ENCODE assay signal across 22 cellular contexts in genomic region chr11:76175731-76176303, GRCh38. TPM values are rescaled to one million over a fixed set of nuclear protein-coding genes. Genes with fewer than 3 reads are reported as not detected.
A peak's percentile ranks its signal among the peaks of the same experiment; 100 is the strongest.
DNase-seq lines count a peak whose midpoint lies in the region; ATAC-seq, FAIRE-seq and TF ChIP-seq lines count a peak whose summit lies in the region.
"Had no signal": no experiment of that assay in that cellular context is flagged by ENCODE, and none has a peak within 500 bp of the region (broad histone marks: within the 10 kb centered on the region; RNA-seq: fewer than 3 reads in every experiment).

No MANE protein-coding gene starts in this region.

- TF ChIP-seq POLR2A in GM12878 (IDR thresholded peaks at IDR 0.05; ENCODE audit: low read depth, low read length), result no peak

- TF ChIP-seq EP300 in GM12878 (IDR thresholded peaks at IDR 0.05; ENCODE audit: borderline replicate concordance in 1 of 2, control insufficient read depth in 1 of 2, low read depth in 2 of 2, low read length in 2 of 2), result no peak

- in situ Hi-C loops in GM12878 (cut with MboI) (no loop called here), ACHN (cut with HindIII; ENCODE audit: low pct_ligation_motif_present, low pct_unique_long_range_greater_than_20kb, low sequenced_read_pairs) (no loop called here)

- no peak overlapping the region for H3K27ac ChIP-seq in GM12878 (ENCODE audit: control insufficient read depth, insufficient read depth)

- no peak for TF ChIP-seq CTCF in GM12878 (IDR thresholded peaks at IDR 0.05 in 2 of 3, conservative IDR thresholded peaks at IDR 0.05 in 1 of 3; ENCODE audit: control insufficient read depth in 2 of 3, extremely low read depth in 1 of 3, insufficient read depth in 1 of 3, low read depth in 3 of 3, low read length in 3 of 3)

- H3K9ac ChIP-seq in GM12878 (ENCODE audit: control insufficient read depth, insufficient read depth, low read length), result no peak overlapping the region

- H3K27me3 ChIP-seq in H7 (ENCODE audit: control insufficient read depth, insufficient read depth, low read length), result no peaks in the 10 kb centered on the region
- no peaks in the 10 kb centered on the region for H3K27me3 ChIP-seq in GM12878 (replicated peaks in 1 of 2; ENCODE audit: control insufficient read depth in 2 of 2, insufficient read depth in 2 of 2, low read length in 1 of 2)

- no peaks in the 10 kb centered on the region for H3K79me2 ChIP-seq in GM12878 (ENCODE audit: control insufficient read depth, insufficient read depth, low read length)

- ATAC-seq in GM12878, result peak; percentile 49
- no peak for ATAC-seq in stimulated activated memory B cell treated with anti-CD40 and anti-IgM and Interleukin-4, amounts not matched to agents 10 μg/mL and 1 μg/mL and 100 μg/mL, for 72 hours
- ATAC-seq in left ventricle myocardium superior, result no peak

- H3K9me3 ChIP-seq in GM12878 (replicated peaks; ENCODE audit: control insufficient read depth, insufficient read depth, low read length), result no peaks in the 10 kb centered on the region
- H3K9me3 ChIP-seq: HAP-1 had no signal

- H3K4me1 Mint-ChIP-seq in stimulated activated memory B cell treated with anti-CD40 and anti-IgM and Interleukin-4, amounts not matched to agents 10 μg/mL and 1 μg/mL and 100 μg/mL, for 72 hours, result peaks cover 14% of the 10 kb centered on the region

- peak; percentile 62 for DNase-seq in H7
- DNase-seq in GM12878 (ENCODE audit: low read depth, low spot score), result no peak
- peak; percentile 55 for DNase-seq in left kidney (ENCODE audit: low read depth, low spot score)
- DNase-seq in stimulated activated naive CD4-positive, alpha-beta T cell treated with Interleukin-2 at 50 U/mL for 16 hours (lab: John Stamatoyannopoulos, UW), result no peak
- no peak for DNase-seq in left ventricle myocardium superior
- no peak for DNase-seq in ACHN
- DNase-seq: C1 segment of cervical spinal cord; Calu3; CD8-positive, alpha-beta memory T cell; DMS153; IMR-90; MV-4-11; NCI-H1105 treated with DMSO at 0.1 percent for 48 hours; NCI-H2029 treated with DMSO at 0.1 percent for 48 hours; NCI-H226; NCI-H510A treated with DMSO at 0.1 percent for 48 hours; NCI-H748 treated with DMSO at 0.1 percent for 48 hours; SIG-M5 had no signal

- intact Hi-C loops in GM12878 (cut with micrococcal nuclease; ENCODE audit: unreplicated experiment), result no loop called here
- intact Hi-C loops in left ventricle myocardium superior (cut with micrococcal nuclease), result no loop called here

- RAD21 ChIA-PET in GM12878 (lab: Charles Lee; ENCODE audit: unreplicated experiment), result no interaction called here

- H3K27ac Mint-ChIP-seq in stimulated activated memory B cell treated with anti-CD40 and anti-IgM and Interleukin-4, amounts not matched to agents 10 μg/mL and 1 μg/mL and 100 μg/mL, for 72 hours, result no peak overlapping the region

- H3K36me3 ChIP-seq in H7 (replicated peaks; ENCODE audit: control insufficient read depth, insufficient read depth, low read length) (no peaks in the 10 kb centered on the region), GM12878 (ENCODE audit: control insufficient read depth in 2 of 2, insufficient read depth in 2 of 2, low read length in 1 of 2) (no peaks in the 10 kb centered on the region)
- H3K36me3 ChIP-seq: HAP-1 had no signal

- no peak overlapping the region for H3K4me2 ChIP-seq in GM12878 (ENCODE audit: control insufficient read depth, insufficient read depth)

- H3K4me1 ChIP-seq in GM12878 (ENCODE audit: control insufficient read depth, insufficient read depth, low read length), result peaks cover 3% of the 10 kb centered on the region; the same call in 1 of the 2 replicates
- H3K4me1 ChIP-seq: HAP-1 had no signal

- H3K27me3 Mint-ChIP-seq in stimulated activated memory B cell treated with anti-CD40 and anti-IgM and Interleukin-4, amounts not matched to agents 10 μg/mL and 1 μg/mL and 100 μg/mL, for 72 hours, result peaks cover 34% of the 10 kb centered on the region

- H3K4me3 ChIP-seq in H7 (ENCODE audit: insufficient read depth, low read depth, low read length), result no peak overlapping the region
- no peak overlapping the region for H3K4me3 ChIP-seq in GM12878
- H3K4me3 ChIP-seq: HAP-1 had no signal

- no peak for TF ChIP-seq RAD21 in GM12878 (IDR thresholded peaks at IDR 0.05; ENCODE audit: insufficient read depth, low read depth, low read length)

- peak overlapping the region; percentile 2 for H3K4me3 Mint-ChIP-seq in stimulated activated memory B cell treated with anti-CD40 and anti-IgM and Interleukin-4, amounts not matched to agents 10 μg/mL and 1 μg/mL and 100 μg/mL, for 72 hours
- H3K4me3 Mint-ChIP-seq: CD8-positive, alpha-beta memory T cell had no signal

- POLR2A ChIA-PET in GM12878 (lab: Charles Lee), result no interaction called here

- WGBS in GM12878 (ENCODE audit: insufficient coverage, insufficient replicate concordance, low lambda C conversion rate, missing lambda C conversion rate), result 45% methylated on average over 9 of the region's 9 CpGs

- SMC1A ChIA-PET in GM12878 (lab: Charles Lee; ENCODE audit: uncharacterized antibody, unreplicated experiment), result no interaction called here

- H3K36me3 Mint-ChIP-seq in stimulated activated memory B cell treated with anti-CD40 and anti-IgM and Interleukin-4, amounts not matched to agents 10 μg/mL and 1 μg/mL and 100 μg/mL, for 72 hours, result no peaks in the 10 kb centered on the region
- H3K36me3 Mint-ChIP-seq: CD8-positive, alpha-beta memory T cell had no signal

- no peak for FAIRE-seq in GM12878 (lab: Jason Lieb, UNC)
- FAIRE-seq: GM19239, HTR-8/SVneo had no signal

- peaks cover 3% of the 10 kb centered on the region for H3K9me3 Mint-ChIP-seq in stimulated activated memory B cell treated with anti-CD40 and anti-IgM and Interleukin-4, amounts not matched to agents 10 μg/mL and 1 μg/mL and 100 μg/mL, for 72 hours
- H3K9me3 Mint-ChIP-seq: CD8-positive, alpha-beta memory T cell had no signal

- H2AFZ ChIP-seq in GM12878 (ENCODE audit: control insufficient read depth, low read depth, low read length), result no peak overlapping the region

- no TSS peak for BruUV-seq in GM12878 (replicated peaks; lab: Mats Ljungman, UMichigan)

- CTCF ChIA-PET in GM12878 (lab: Yijun Ruan, JAX), result no interaction called here

- H4K20me1 ChIP-seq in GM12878 (ENCODE audit: control insufficient read depth, insufficient read depth), result no peaks in the 10 kb centered on the region

TF ChIP-seq in GM12878, 131 proteins besides CTCF, POLR2A, EP300 and RAD21 (continues in another document):
- TF ChIP-seq BRCA1 (IDR thresholded peaks at IDR 0.05; ENCODE audit: low read depth, low read length) (no peak), SKIL (IDR thresholded peaks at IDR 0.05; ENCODE audit: low read depth, poor library complexity, severe bottlenecking) (no peak), TCF12 (IDR thresholded peaks at IDR 0.05; ENCODE audit: low read depth, low read length) (no peak), CREM (IDR thresholded peaks at IDR 0.05; ENCODE audit: low read depth) (no peak), BCL11A (IDR thresholded peaks at IDR 0.05; ENCODE audit: low read depth, low read length) (no peak), ZNF384 (IDR thresholded peaks at IDR 0.05; ENCODE audit: borderline replicate concordance, low read depth, low read length) (no peak), PML (IDR thresholded peaks at IDR 0.05; ENCODE audit: low read length) (no peak), PAX5 (IDR thresholded peaks at IDR 0.05; ENCODE audit: borderline replicate concordance, low read depth, low read length) (no peak), PAX8 (IDR thresholded peaks at IDR 0.05) (no peak), MXI1 (IDR thresholded peaks at IDR 0.05; ENCODE audit: low read depth, low read length) (no peak), HDAC6 (IDR thresholded peaks at IDR 0.05; ENCODE audit: unreplicated experiment) (no peak), POU2F2 (IDR thresholded peaks at IDR 0.05; ENCODE audit: borderline replicate concordance, low read depth, low read length) (no peak), IKZF1 (conservative IDR thresholded peaks at IDR 0.05) (no peak), MTA3 (IDR thresholded peaks at IDR 0.05; ENCODE audit: borderline replicate concordance, low read length) (no peak), JUNB (IDR thresholded peaks at IDR 0.05) (no peak), TBL1XR1 (IDR thresholded peaks at IDR 0.05; ENCODE audit: low read depth, low read length) (no peak)

RNA-seq across cellular contexts. Expression of gene WNT11, which starts 30.5 kb away (rescaled TPM):
- 1.0 and 1.2 TPM in 2 replicates for total RNA-seq in H7 (2014; rRNA removed; shearing (Covaris generic))
- not detected in 2 replicates for total RNA-seq in GM12878 (2013; cell fraction: nucleolus; rRNA removed)
- total RNA-seq in GM12878 (2014; rRNA removed) (not detected in 2 replicates), GM12878 (2014; rRNA removed; fragmentation: Illumina TruSeq; extraction: Trizol) (not detected in 2 replicates), GM12878 (2021) (not detected in 2 replicates), left ventricle myocardium superior (15.2 TPM)
- 0.17 TPM for polyA plus RNA-seq in GM12878 (2011; ENCODE audit: low read depth)
- polyA plus RNA-seq in GM12878 (2011; rRNA removed) (0.05 TPM in 1 of 2 replicates, not detected in the other), GM12878 (2014; fragmentation: Illumina TruSeq; extraction: Trizol) (not detected in 2 replicates), GM12878 (2014; fragmentation: Nextera tagmentation; extraction: Ambion mirVana) (not detected), GM12878 (2014; rRNA removed) (0.53 TPM in 1 of 2 replicates, not detected in the other), GM12878 (2016; fragmentation: Nextera tagmentation; extraction: Ambion mirVana) (under 1 TPM in 1 of 2 experiments, not detected in 1; 0.19 TPM)
- polyA plus RNA-seq in GM12878 (2011; cell fraction: cytosol; rRNA removed), result 0.03 TPM in 1 of 2 replicates, not detected in the other
- 0.15 TPM in 1 of 2 replicates, not detected in the other for polyA plus RNA-seq in GM12878 (2011; cell fraction: nucleus; rRNA removed)
- 0.27 TPM in 1 of 2 replicates, not detected in the other for polyA plus RNA-seq in GM12878 (2012)
- polyA minus RNA-seq in GM12878 (2011; rRNA and poly(A)+ RNA removed), result not detected in 2 replicates
- not detected in 2 replicates for polyA minus RNA-seq in GM12878 (2011; cell fraction: cytosol; rRNA and poly(A)+ RNA removed)
- polyA minus RNA-seq in GM12878 (2011; cell fraction: nucleus; rRNA and poly(A)+ RNA removed), result not detected in 2 replicates
- total RNA-seq: Calu3, IMR-90 had no signal

Comparison
In these comparisons a context has a peak if more than half of its experiments do, and no peak if none do; other contexts are left out.
1. DNase-seq: peak in H7 (single experiment) and left kidney (single experiment); none in GM12878 (single experiment), stimulated activated naive CD4-positive, alpha-beta T cell treated with Interleukin-2 at 50 U/mL for 16 hours (single experiment), left ventricle myocardium superior (single experiment) and ACHN (single experiment).